Comparison of ENCODE assay signal across 1 cellular context in the genomic region with DNA sequence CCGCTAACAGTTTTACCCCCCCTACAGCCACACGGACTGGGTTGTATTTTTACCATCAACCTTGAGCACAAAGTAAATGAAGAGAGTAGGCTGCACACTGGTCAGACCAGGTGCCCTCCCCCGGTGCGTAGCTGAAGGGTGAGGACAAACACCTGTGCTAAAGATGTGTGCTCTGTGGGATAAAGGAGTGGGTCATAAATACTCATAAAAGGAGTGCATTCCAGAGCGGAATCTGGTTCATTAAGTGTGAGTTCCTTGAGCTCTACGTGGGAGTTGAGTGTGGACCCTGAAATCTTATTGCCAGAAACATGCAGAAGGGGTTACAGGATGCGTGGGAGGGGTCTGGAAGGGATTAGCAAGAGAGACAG.
TF ChIP-seq lines count a peak whose summit lies in the region.

No MANE protein-coding gene starts in this region.

TF ChIP-seq in GM23338, 12 proteins besides CTCF, POLR2A, EP300 and RAD21:
- TF ChIP-seq EZH2 (IDR thresholded peaks at IDR 0.05; ENCODE audit: low read depth, unreplicated experiment), result no peak
- no peak for TF ChIP-seq EZH2phosphoT487 (IDR thresholded peaks at IDR 0.05; ENCODE audit: unreplicated experiment)
- TF ChIP-seq CREB1 (CRISPR knock-in tag; IDR thresholded peaks at IDR 0.05; ENCODE audit: low read depth), result no peak
- TF ChIP-seq, protein P1, sequence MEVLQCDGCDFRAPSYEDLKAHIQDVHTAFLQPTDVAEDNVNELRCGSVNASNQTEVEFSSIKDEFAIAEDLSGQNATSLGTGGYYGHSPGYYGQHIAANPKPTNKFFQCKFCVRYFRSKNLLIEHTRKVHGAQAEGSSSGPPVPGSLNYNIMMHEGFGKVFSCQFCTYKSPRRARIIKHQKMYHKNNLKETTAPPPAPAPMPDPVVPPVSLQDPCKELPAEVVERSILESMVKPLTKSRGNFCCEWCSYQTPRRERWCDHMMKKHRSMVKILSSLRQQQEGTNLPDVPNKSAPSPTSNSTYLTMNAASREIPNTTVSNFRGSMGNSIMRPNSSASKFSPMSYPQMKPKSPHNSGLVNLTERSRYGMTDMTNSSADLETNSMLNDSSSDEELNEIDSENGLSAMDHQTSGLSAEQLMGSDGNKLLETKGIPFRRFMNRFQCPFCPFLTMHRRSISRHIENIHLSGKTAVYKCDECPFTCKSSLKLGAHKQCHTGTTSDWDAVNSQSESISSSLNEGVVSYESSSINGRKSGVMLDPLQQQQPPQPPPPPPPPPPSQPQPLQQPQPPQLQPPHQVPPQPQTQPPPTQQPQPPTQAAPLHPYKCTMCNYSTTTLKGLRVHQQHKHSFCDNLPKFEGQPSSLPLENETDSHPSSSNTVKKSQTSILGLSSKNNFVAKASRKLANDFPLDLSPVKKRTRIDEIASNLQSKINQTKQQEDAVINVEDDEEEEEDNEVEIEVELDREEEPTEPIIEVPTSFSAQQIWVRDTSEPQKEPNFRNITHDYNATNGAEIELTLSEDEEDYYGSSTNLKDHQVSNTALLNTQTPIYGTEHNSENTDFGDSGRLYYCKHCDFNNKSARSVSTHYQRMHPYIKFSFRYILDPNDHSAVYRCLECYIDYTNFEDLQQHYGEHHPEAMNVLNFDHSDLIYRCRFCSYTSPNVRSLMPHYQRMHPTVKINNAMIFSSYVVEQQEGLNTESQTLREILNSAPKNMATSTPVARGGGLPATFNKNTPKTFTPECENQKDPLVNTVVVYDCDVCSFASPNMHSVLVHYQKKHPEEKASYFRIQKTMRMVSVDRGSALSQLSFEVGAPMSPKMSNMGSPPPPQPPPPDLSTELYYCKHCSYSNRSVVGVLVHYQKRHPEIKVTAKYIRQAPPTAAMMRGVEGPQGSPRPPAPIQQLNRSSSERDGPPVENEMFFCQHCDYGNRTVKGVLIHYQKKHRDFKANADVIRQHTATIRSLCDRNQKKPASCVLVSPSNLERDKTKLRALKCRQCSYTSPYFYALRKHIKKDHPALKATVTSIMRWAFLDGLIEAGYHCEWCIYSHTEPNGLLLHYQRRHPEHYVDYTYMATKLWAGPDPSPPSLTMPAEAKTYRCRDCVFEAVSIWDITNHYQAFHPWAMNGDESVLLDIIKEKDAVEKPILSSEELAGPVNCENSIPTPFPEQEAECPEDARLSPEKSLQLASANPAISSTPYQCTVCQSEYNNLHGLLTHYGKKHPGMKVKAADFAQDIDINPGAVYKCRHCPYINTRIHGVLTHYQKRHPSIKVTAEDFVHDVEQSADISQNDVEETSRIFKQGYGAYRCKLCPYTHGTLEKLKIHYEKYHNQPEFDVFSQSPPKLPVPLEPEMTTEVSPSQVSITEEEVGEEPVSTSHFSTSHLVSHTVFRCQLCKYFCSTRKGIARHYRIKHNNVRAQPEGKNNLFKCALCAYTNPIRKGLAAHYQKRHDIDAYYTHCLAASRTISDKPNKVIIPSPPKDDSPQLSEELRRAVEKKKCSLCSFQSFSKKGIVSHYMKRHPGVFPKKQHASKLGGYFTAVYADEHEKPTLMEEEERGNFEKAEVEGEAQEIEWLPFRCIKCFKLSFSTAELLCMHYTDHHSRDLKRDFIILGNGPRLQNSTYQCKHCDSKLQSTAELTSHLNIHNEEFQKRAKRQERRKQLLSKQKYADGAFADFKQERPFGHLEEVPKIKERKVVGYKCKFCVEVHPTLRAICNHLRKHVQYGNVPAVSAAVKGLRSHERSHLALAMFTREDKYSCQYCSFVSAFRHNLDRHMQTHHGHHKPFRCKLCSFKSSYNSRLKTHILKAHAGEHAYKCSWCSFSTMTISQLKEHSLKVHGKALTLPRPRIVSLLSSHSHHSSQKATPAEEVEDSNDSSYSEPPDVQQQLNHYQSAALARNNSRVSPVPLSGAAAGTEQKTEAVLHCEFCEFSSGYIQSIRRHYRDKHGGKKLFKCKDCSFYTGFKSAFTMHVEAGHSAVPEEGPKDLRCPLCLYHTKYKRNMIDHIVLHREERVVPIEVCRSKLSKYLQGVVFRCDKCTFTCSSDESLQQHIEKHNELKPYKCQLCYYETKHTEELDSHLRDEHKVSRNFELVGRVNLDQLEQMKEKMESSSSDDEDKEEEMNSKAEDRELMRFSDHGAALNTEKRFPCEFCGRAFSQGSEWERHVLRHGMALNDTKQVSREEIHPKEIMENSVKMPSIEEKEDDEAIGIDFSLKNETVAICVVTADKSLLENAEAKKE (CRISPR knock-in tag; IDR thresholded peaks at IDR 0.05), result no peak
- TF ChIP-seq, protein P2, sequence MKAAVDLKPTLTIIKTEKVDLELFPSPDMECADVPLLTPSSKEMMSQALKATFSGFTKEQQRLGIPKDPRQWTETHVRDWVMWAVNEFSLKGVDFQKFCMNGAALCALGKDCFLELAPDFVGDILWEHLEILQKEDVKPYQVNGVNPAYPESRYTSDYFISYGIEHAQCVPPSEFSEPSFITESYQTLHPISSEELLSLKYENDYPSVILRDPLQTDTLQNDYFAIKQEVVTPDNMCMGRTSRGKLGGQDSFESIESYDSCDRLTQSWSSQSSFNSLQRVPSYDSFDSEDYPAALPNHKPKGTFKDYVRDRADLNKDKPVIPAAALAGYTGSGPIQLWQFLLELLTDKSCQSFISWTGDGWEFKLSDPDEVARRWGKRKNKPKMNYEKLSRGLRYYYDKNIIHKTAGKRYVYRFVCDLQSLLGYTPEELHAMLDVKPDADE (IDR thresholded peaks at IDR 0.05), result no peak
- TF ChIP-seq STAT1 (IDR thresholded peaks at IDR 0.05; ENCODE audit: unreplicated experiment), result no peak
- no peak for TF ChIP-seq ZNF331 (CRISPR knock-in tag; IDR thresholded peaks at IDR 0.05; ENCODE audit: low read depth)
- TF ChIP-seq POLR2AphosphoS5 (IDR thresholded peaks at IDR 0.05; ENCODE audit: low read depth), result no peak
- TF ChIP-seq, protein P3, sequence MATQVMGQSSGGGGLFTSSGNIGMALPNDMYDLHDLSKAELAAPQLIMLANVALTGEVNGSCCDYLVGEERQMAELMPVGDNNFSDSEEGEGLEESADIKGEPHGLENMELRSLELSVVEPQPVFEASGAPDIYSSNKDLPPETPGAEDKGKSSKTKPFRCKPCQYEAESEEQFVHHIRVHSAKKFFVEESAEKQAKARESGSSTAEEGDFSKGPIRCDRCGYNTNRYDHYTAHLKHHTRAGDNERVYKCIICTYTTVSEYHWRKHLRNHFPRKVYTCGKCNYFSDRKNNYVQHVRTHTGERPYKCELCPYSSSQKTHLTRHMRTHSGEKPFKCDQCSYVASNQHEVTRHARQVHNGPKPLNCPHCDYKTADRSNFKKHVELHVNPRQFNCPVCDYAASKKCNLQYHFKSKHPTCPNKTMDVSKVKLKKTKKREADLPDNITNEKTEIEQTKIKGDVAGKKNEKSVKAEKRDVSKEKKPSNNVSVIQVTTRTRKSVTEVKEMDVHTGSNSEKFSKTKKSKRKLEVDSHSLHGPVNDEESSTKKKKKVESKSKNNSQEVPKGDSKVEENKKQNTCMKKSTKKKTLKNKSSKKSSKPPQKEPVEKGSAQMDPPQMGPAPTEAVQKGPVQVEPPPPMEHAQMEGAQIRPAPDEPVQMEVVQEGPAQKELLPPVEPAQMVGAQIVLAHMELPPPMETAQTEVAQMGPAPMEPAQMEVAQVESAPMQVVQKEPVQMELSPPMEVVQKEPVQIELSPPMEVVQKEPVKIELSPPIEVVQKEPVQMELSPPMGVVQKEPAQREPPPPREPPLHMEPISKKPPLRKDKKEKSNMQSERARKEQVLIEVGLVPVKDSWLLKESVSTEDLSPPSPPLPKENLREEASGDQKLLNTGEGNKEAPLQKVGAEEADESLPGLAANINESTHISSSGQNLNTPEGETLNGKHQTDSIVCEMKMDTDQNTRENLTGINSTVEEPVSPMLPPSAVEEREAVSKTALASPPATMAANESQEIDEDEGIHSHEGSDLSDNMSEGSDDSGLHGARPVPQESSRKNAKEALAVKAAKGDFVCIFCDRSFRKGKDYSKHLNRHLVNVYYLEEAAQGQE (IDR thresholded peaks at IDR 0.05; ENCODE audit: unreplicated experiment), result no peak
- no peak for TF ChIP-seq NANOG (IDR thresholded peaks at IDR 0.05; ENCODE audit: borderline replicate concordance)
- no peak for TF ChIP-seq JUNB (IDR thresholded peaks at IDR 0.05; ENCODE audit: unreplicated experiment)
- no peak for TF ChIP-seq ZNF114 (CRISPR knock-in tag; IDR thresholded peaks at IDR 0.05)
